ENCODE assay signal across 16 cellular contexts in the genomic region with DNA sequence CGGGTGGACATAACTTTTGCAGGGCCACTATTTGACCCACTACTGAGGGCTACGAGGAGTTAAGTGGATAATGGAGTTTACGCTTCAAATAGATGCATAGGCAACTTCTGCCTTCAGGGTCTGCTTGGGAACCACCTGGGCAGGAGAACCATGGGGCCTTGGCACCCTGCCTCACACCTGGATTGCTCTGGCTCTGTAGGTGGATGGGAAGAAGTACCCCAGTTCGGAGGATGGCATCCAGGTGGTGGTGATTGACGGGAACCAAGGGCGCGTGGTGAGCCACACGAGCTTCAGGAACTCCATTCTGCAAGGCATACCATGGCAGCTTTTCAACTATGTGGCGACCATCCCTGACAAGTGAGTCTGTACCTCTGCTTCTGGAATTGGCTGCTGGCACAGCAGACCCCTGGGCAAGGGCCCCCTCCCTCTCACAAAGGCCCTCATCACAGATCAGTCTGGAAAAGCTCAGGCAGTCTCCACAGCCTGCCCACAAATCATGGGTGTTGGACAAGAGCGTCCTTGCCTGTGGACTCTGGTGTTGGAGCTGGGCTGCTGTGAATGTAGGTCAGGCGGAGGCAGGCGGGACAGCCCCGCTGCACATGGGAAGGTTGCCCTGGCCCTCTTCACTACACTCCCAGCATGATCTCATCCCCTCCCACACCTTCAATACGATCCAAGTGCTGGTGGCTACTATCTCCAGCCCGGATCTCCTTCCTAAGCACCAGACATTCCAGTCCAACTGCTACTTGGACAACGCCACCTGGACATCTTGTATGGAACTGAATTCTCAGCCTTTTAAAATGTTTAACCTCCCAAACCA. TPM values are rescaled to one million over a fixed set of nuclear protein-coding genes. Genes with fewer than 3 reads are reported as not detected.
DNase-seq lines count a peak whose midpoint lies in the region; ATAC-seq and TF ChIP-seq lines count a peak whose summit lies in the region.
"Had no signal": no experiment of that assay in that cellular context is flagged by ENCODE, and none has a peak within 500 bp of the region (broad histone marks: within the 10 kb centered on the region; RNA-seq: fewer than 3 reads in every experiment).

No MANE protein-coding gene starts in this region.

- CTCF ChIA-PET in Calu3 (lab: Charles Lee) = no interaction called here

- no peaks in the 10 kb centered on the region for H3K4me1 Mint-ChIP-seq in Calu3 (ENCODE audit: low read depth, unreplicated experiment)
- peaks cover 14 to 16% of the 10 kb centered on the region in 2 donors for H3K4me1 Mint-ChIP-seq in stimulated activated naive B cell treated with anti-CD40 and anti-IgM and Interleukin-4, amounts not matched to agents 10 μg/mL and 1 μg/mL and 100 μg/mL, for 72 hours
- H3K4me1 Mint-ChIP-seq: T-cell had no signal

- H3K27me3 ChIP-seq in heart left ventricle = no peaks in the 10 kb centered on the region
- H3K27me3 ChIP-seq: Peyer's patch, suprapubic skin had no signal

- no peak overlapping the region for H3K27ac ChIP-seq in heart left ventricle
- H3K27ac ChIP-seq: Peyer's patch, suprapubic skin had no signal

- intact Hi-C loops in Right ventricle myocardium superior (cut with DNase I) (no loop called here), cardiac septum (cut with DNase I) (no loop called here), heart left ventricle (cut with DNase I) (loop anchor here in 1 of 10 donors (10.0 kb wide), 1 partner anchor 48 kb away; no protein-coding TSS in a partner anchor), Calu3 (cut with micrococcal nuclease; ENCODE audit: unreplicated experiment) (no loop called here)

- H3K4me3 ChIP-seq in heart left ventricle = no peak overlapping the region
- H3K4me3 ChIP-seq: Peyer's patch, suprapubic skin had no signal

- H3K4me3 Mint-ChIP-seq in Calu3 (ENCODE audit: low read depth, unreplicated experiment) = no peak overlapping the region
- no peak overlapping the region for H3K4me3 Mint-ChIP-seq in stimulated activated naive B cell treated with anti-CD40 and anti-IgM and Interleukin-4, amounts not matched to agents 10 μg/mL and 1 μg/mL and 100 μg/mL, for 72 hours
- H3K4me3 Mint-ChIP-seq: activated naive CD8-positive, alpha-beta T cell; mesothelial cell of epicardium; T-cell had no signal

- DNase-seq in Right ventricle myocardium superior (peak; percentile 51), cardiac septum (ENCODE audit: low spot score) (no peak), heart left ventricle (peak in 4 of 5 donors; percentile 46 to 71 (median 62)), omental fat pad (ENCODE audit: low spot score) (no peak), Calu3 (no peak), UCSD-AML1 (lab: John Stamatoyannopoulos, UW; ENCODE audit: unreplicated experiment) (no peak)
- no peak for DNase-seq in stimulated activated naive B cell treated with anti-CD40 and anti-IgM and Interleukin-4, amounts not matched to agents 10 μg/mL and 1 μg/mL and 100 μg/mL, for 72 hours
- DNase-seq: MM.1S, NCI-H1930, Peyer's patch, T-cell had no signal

- H3K36me3 ChIP-seq in heart left ventricle = peaks cover 0 to 66% (median 48%) of the 10 kb centered on the region in 9 donors

- H3K4me1 ChIP-seq in heart left ventricle = peaks cover 0 to 8% (median 0%) of the 10 kb centered on the region in 12 donors
- H3K4me1 ChIP-seq: Peyer's patch had no signal

- ATAC-seq in Right ventricle myocardium superior (ENCODE audit: poor library complexity) (peak; percentile 80), heart left ventricle (peak; percentile 29 to 94 (median 81)), omental fat pad (ENCODE audit: low FRiP score) (peak; percentile 76), HG03571 (IDR thresholded peaks at IDR 0.05; ENCODE audit: unreplicated experiment) (no peak)
- ATAC-seq in stimulated activated naive B cell treated with anti-CD40 and anti-IgM and Interleukin-4, amounts not matched to agents 10 μg/mL and 1 μg/mL and 100 μg/mL, for 72 hours (replicated peaks) = no peak
- ATAC-seq: T-cell had no signal

- BruUV-seq in Calu3 (replicated peaks; lab: Mats Ljungman, UMichigan) = no TSS peak

- TF ChIP-seq POLR2A in heart left ventricle (IDR thresholded peaks at IDR 0.05) = no peak

- 78 to 83% (median 80%) methylated on average over 15 to 16 of the region's 16 CpGs for WGBS in heart left ventricle, 4 donors

- H3K9me3 Mint-ChIP-seq in Calu3 (ENCODE audit: low read depth, unreplicated experiment) = no peaks in the 10 kb centered on the region
- peaks cover 0 to 2% of the 10 kb centered on the region in 2 donors for H3K9me3 Mint-ChIP-seq in stimulated activated naive B cell treated with anti-CD40 and anti-IgM and Interleukin-4, amounts not matched to agents 10 μg/mL and 1 μg/mL and 100 μg/mL, for 72 hours
- H3K9me3 Mint-ChIP-seq: mesothelial cell of epicardium, T-cell had no signal

- TF ChIP-seq CTCF in heart left ventricle (IDR thresholded peaks at IDR 0.05) (no peak), omental fat pad (IDR thresholded peaks at IDR 0.05) (no peak), Calu3 (IDR thresholded peaks at IDR 0.05; ENCODE audit: unreplicated experiment) (no peak)

- no peaks in the 10 kb centered on the region for H3K9me3 ChIP-seq in heart left ventricle
- H3K9me3 ChIP-seq: Peyer's patch, suprapubic skin had no signal

- no peaks in the 10 kb centered on the region for H3K27me3 Mint-ChIP-seq in Calu3 (ENCODE audit: unreplicated experiment)
- no peaks in the 10 kb centered on the region for H3K27me3 Mint-ChIP-seq in stimulated activated naive B cell treated with anti-CD40 and anti-IgM and Interleukin-4, amounts not matched to agents 10 μg/mL and 1 μg/mL and 100 μg/mL, for 72 hours
- H3K27me3 Mint-ChIP-seq: activated naive CD8-positive, alpha-beta T cell; progenitor cell of endocrine pancreas; T-cell had no signal

- no peak overlapping the region for H3K27ac Mint-ChIP-seq in Calu3 (ENCODE audit: unreplicated experiment)
- H3K27ac Mint-ChIP-seq in stimulated activated naive B cell treated with anti-CD40 and anti-IgM and Interleukin-4, amounts not matched to agents 10 μg/mL and 1 μg/mL and 100 μg/mL, for 72 hours = no peak overlapping the region
- H3K27ac Mint-ChIP-seq: activated naive CD8-positive, alpha-beta T cell; mesothelial cell of epicardium; progenitor cell of endocrine pancreas; T-cell had no signal

- no peaks in the 10 kb centered on the region for H3K36me3 Mint-ChIP-seq in Calu3 (ENCODE audit: insufficient read depth, unreplicated experiment)
- H3K36me3 Mint-ChIP-seq in stimulated activated naive B cell treated with anti-CD40 and anti-IgM and Interleukin-4, amounts not matched to agents 10 μg/mL and 1 μg/mL and 100 μg/mL, for 72 hours = peaks cover 47 to 66% of the 10 kb centered on the region in 2 donors

RNA-seq across cellular contexts. Expression of a gene that starts 46.7 kb away (rescaled TPM):
- total RNA-seq in Right ventricle myocardium superior (12.5 TPM), cardiac septum (12.5 TPM), heart left ventricle (10 to 100 TPM; 11.2 to 19.8 (median 14.8) TPM), omental fat pad (10 to 100 TPM; 19.5 to 26.1 (median 22.6) TPM), Calu3 (2022) (47.3 and 49.9 TPM in 2 replicates)
- 10 to 100 TPM; 11.5 to 18.3 TPM for polyA plus RNA-seq in heart left ventricle

RNA-seq across cellular contexts. Expression of a gene that starts 57.8 kb away (rescaled TPM):
- total RNA-seq in Right ventricle myocardium superior (6.1 TPM), cardiac septum (7.3 TPM), heart left ventricle (10 to 100 TPM in 4 of 9 donors, 1 to 10 TPM in 5; 5.3 to 30.8 (median 8.0) TPM), omental fat pad (10 to 100 TPM; 39.0 to 59.4 (median 41.8) TPM), Calu3 (2022) (31.8 and 33.4 TPM in 2 replicates)
- 1 to 10 TPM; 3.2 to 7.2 TPM for polyA plus RNA-seq in heart left ventricle

Comparison
In these comparisons a context has a peak if more than half of its experiments do, and no peak if none do; other contexts are left out.
1. DNase-seq: peak in Right ventricle myocardium superior (single experiment) and heart left ventricle (4 of 5); none in cardiac septum (single experiment), omental fat pad (single experiment), Calu3 (single experiment), stimulated activated naive B cell treated with anti-CD40 and anti-IgM and Interleukin-4, amounts not matched to agents 10 μg/mL and 1 μg/mL and 100 μg/mL, for 72 hours (single experiment) and UCSD-AML1 (single experiment).
2. ATAC-seq: peak in Right ventricle myocardium superior (single experiment), heart left ventricle (4 of 4) and omental fat pad (single experiment); none in HG03571 (single experiment) and stimulated activated naive B cell treated with anti-CD40 and anti-IgM and Interleukin-4, amounts not matched to agents 10 μg/mL and 1 μg/mL and 100 μg/mL, for 72 hours (0 of 2).